1 cellular context compared by ENCODE assay signal in the genomic region with DNA sequence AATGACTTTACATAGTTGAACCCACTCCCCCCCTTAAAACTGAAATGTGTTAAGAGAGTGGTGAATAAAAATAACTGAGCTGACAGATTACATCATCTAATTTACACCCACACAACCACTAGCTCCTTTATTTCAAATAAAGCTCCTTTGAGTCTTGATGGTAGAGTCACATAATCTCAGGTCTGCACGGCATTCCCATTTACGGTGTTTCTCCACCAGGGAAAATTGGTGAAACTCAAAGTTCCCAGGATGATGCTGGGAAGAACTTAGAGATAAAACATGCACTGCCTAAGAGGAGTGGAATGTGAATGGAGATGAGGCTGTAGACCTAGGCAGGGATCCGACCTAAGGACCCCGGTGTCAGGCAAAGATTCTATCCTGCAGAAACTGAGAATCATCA.
TF ChIP-seq lines count a peak whose summit lies in the region.

No MANE protein-coding gene starts in this region.

TF ChIP-seq in H1, 55 proteins besides CTCF, POLR2A, EP300 and RAD21:
- TF ChIP-seq EZH2 (IDR thresholded peaks at IDR 0.05; ENCODE audit: low read depth, low read length, severe bottlenecking), result no peak
- TF ChIP-seq SRF (IDR thresholded peaks at IDR 0.05; ENCODE audit: low read depth, low read length), result peak; percentile 36; the same call in 1 of the 2 replicates
- TF ChIP-seq HDAC2 (IDR thresholded peaks at IDR 0.05; ENCODE audit: borderline replicate concordance in 1 of 2, low read depth in 2 of 2, low read length in 2 of 2), result no peak
- no peak for TF ChIP-seq KDM1A (IDR thresholded peaks at IDR 0.05; ENCODE audit: borderline replicate concordance, low read length)
